ENCODE assay signal across 1 cellular context in the genomic region with DNA sequence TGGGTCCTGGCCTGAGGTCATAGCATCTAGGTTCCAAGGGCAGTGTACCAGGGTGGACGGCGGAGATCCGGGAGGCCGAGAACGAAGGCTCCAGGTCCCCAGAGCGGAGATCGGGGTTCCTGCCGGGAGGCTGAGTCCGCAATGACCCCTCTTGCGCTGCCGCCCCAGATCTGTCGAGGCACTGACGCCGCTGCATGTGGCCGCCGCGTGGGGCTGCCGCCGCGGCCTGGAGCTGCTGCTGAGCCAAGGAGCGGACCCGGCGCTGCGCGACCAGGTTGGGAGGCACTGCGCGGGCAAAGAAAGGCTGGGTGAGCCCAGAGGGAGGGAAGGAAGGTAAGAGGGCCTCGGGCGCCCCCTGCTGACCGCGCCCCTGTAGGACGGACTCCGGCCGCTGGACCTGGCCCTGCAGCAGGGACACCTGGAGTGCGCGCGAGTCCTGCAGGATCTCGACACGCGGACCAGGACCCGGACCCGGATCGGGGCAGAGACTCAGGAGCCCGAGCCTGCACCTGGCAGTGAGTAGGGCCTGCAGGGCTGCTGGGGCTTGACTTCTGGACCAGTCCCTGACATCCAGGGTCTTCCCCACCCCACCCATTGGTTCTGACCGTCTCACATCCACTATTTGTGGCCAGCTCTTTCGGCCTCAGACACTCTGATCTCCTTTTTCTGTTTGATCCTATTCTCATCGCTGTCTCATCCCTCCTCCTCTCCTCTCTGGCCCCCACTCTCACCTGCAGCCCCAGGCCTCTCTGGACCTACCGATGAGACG.
TF ChIP-seq lines count a peak whose summit lies in the region.

No MANE protein-coding gene starts in this region.

TF ChIP-seq in WTC11, 78 proteins besides CTCF, POLR2A, EP300 and RAD21 (continued from another document and continues in another):
- TF ChIP-seq, protein P1, sequence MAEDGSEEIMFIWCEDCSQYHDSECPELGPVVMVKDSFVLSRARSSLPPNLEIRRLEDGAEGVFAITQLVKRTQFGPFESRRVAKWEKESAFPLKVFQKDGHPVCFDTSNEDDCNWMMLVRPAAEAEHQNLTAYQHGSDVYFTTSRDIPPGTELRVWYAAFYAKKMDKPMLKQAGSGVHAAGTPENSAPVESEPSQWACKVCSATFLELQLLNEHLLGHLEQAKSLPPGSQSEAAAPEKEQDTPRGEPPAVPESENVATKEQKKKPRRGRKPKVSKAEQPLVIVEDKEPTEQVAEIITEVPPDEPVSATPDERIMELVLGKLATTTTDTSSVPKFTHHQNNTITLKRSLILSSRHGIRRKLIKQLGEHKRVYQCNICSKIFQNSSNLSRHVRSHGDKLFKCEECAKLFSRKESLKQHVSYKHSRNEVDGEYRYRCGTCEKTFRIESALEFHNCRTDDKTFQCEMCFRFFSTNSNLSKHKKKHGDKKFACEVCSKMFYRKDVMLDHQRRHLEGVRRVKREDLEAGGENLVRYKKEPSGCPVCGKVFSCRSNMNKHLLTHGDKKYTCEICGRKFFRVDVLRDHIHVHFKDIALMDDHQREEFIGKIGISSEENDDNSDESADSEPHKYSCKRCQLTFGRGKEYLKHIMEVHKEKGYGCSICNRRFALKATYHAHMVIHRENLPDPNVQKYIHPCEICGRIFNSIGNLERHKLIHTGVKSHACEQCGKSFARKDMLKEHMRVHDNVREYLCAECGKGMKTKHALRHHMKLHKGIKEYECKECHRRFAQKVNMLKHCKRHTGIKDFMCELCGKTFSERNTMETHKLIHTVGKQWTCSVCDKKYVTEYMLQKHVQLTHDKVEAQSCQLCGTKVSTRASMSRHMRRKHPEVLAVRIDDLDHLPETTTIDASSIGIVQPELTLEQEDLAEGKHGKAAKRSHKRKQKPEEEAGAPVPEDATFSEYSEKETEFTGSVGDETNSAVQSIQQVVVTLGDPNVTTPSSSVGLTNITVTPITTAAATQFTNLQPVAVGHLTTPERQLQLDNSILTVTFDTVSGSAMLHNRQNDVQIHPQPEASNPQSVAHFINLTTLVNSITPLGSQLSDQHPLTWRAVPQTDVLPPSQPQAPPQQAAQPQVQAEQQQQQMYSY (CRISPR knock-in tag; IDR thresholded peaks at IDR 0.05) = peak; percentile 62; the same call in 1 of the 2 replicates
- TF ChIP-seq ESRRA (CRISPR knock-in tag; IDR thresholded peaks at IDR 0.05; ENCODE audit: borderline replicate concordance) (peak; percentile 96; the same call in 1 of the 2 replicates), ZNF317 (CRISPR knock-in tag; IDR thresholded peaks at IDR 0.05; ENCODE audit: borderline replicate concordance, low read depth) (peak; percentile 62; the same call in 1 of the 2 replicates), ZNF416 (CRISPR knock-in tag; IDR thresholded peaks at IDR 0.05) (no peak), ZBTB21 (CRISPR knock-in tag; IDR thresholded peaks at IDR 0.05; ENCODE audit: borderline replicate concordance) (peak; percentile 90), KAT7 (CRISPR knock-in tag; IDR thresholded peaks at IDR 0.05; ENCODE audit: borderline replicate concordance) (peak; percentile 77; the same call in 1 of the 2 replicates), EMX1 (CRISPR knock-in tag; IDR thresholded peaks at IDR 0.05) (no peak), MYBL2 (CRISPR knock-in tag; IDR thresholded peaks at IDR 0.05) (peak; percentile 93), RELA (CRISPR knock-in tag; IDR thresholded peaks at IDR 0.05; ENCODE audit: borderline replicate concordance) (peak; percentile 95), TP53 (CRISPR knock-in tag; IDR thresholded peaks at IDR 0.05) (peak; percentile 98), JUN (CRISPR knock-in tag; IDR thresholded peaks at IDR 0.05) (peak; percentile 95), ELF4 (CRISPR knock-in tag; IDR thresholded peaks at IDR 0.05; ENCODE audit: low read depth) (peak; percentile 90; the same call in 1 of the 2 replicates), ZNF138 (CRISPR knock-in tag; conservative IDR thresholded peaks at IDR 0.05) (peak; percentile 97), SP1 (CRISPR knock-in tag; conservative IDR thresholded peaks at IDR 0.05) (peak; percentile 53), NR1H2 (CRISPR knock-in tag; IDR thresholded peaks at IDR 0.05) (peak; percentile 94), CBFB (CRISPR knock-in tag; IDR thresholded peaks at IDR 0.05; ENCODE audit: low read depth) (0 out of 2 replicates have a peak, but pooled peaks have one; percentile 64), NR2C2 (CRISPR knock-in tag; IDR thresholded peaks at IDR 0.05) (peak; percentile 84; the same call in 1 of the 2 replicates), IRF2 (CRISPR knock-in tag; IDR thresholded peaks at IDR 0.05; ENCODE audit: borderline replicate concordance, low read depth) (no peak), SMAD4 (CRISPR knock-in tag; IDR thresholded peaks at IDR 0.05) (peak; percentile 80; the same call in 1 of the 2 replicates), FOXK1 (CRISPR knock-in tag; IDR thresholded peaks at IDR 0.05) (peak; percentile 81; the same call in 1 of the 2 replicates), ZNF671 (CRISPR knock-in tag; IDR thresholded peaks at IDR 0.05) (no peak), NFYB (CRISPR knock-in tag; conservative IDR thresholded peaks at IDR 0.05; ENCODE audit: low read depth) (peak; percentile 52; the same call in 1 of the 2 replicates), OVOL2 (CRISPR knock-in tag; IDR thresholded peaks at IDR 0.05; ENCODE audit: borderline replicate concordance) (no peak), TCF7 (CRISPR knock-in tag; IDR thresholded peaks at IDR 0.05; ENCODE audit: low read depth) (peak; percentile 96), ZNF396 (CRISPR knock-in tag; IDR thresholded peaks at IDR 0.05; ENCODE audit: borderline replicate concordance) (no peak), NR3C1 (CRISPR knock-in tag; conservative IDR thresholded peaks at IDR 0.05; ENCODE audit: low read depth) (peak; percentile 78; the same call in 1 of the 2 replicates)
- TF ChIP-seq, protein P2, sequence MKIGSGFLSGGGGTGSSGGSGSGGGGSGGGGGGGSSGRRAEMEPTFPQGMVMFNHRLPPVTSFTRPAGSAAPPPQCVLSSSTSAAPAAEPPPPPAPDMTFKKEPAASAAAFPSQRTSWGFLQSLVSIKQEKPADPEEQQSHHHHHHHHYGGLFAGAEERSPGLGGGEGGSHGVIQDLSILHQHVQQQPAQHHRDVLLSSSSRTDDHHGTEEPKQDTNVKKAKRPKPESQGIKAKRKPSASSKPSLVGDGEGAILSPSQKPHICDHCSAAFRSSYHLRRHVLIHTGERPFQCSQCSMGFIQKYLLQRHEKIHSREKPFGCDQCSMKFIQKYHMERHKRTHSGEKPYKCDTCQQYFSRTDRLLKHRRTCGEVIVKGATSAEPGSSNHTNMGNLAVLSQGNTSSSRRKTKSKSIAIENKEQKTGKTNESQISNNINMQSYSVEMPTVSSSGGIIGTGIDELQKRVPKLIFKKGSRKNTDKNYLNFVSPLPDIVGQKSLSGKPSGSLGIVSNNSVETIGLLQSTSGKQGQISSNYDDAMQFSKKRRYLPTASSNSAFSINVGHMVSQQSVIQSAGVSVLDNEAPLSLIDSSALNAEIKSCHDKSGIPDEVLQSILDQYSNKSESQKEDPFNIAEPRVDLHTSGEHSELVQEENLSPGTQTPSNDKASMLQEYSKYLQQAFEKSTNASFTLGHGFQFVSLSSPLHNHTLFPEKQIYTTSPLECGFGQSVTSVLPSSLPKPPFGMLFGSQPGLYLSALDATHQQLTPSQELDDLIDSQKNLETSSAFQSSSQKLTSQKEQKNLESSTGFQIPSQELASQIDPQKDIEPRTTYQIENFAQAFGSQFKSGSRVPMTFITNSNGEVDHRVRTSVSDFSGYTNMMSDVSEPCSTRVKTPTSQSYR (CRISPR knock-in tag; IDR thresholded peaks at IDR 0.05) = peak; percentile 93
- TF ChIP-seq, protein P3, sequence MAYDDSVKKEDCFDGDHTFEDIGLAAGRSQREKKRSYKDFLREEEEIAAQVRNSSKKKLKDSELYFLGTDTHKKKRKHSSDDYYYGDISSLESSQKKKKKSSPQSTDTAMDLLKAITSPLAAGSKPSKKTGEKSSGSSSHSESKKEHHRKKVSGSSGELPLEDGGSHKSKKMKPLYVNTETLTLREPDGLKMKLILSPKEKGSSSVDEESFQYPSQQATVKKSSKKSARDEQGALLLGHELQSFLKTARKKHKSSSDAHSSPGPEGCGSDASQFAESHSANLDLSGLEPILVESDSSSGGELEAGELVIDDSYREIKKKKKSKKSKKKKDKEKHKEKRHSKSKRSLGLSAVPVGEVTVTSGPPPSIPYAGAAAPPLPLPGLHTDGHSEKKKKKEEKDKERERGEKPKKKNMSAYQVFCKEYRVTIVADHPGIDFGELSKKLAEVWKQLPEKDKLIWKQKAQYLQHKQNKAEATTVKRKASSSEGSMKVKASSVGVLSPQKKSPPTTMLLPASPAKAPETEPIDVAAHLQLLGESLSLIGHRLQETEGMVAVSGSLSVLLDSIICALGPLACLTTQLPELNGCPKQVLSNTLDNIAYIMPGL (CRISPR knock-in tag; IDR thresholded peaks at IDR 0.05) = peak; percentile 95; the same call in 1 of the 2 replicates
- TF ChIP-seq, protein P4, sequence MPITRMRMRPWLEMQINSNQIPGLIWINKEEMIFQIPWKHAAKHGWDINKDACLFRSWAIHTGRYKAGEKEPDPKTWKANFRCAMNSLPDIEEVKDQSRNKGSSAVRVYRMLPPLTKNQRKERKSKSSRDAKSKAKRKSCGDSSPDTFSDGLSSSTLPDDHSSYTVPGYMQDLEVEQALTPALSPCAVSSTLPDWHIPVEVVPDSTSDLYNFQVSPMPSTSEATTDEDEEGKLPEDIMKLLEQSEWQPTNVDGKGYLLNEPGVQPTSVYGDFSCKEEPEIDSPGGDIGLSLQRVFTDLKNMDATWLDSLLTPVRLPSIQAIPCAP (CRISPR knock-in tag; IDR thresholded peaks at IDR 0.05) = peak; percentile 82
- TF ChIP-seq, protein P5, sequence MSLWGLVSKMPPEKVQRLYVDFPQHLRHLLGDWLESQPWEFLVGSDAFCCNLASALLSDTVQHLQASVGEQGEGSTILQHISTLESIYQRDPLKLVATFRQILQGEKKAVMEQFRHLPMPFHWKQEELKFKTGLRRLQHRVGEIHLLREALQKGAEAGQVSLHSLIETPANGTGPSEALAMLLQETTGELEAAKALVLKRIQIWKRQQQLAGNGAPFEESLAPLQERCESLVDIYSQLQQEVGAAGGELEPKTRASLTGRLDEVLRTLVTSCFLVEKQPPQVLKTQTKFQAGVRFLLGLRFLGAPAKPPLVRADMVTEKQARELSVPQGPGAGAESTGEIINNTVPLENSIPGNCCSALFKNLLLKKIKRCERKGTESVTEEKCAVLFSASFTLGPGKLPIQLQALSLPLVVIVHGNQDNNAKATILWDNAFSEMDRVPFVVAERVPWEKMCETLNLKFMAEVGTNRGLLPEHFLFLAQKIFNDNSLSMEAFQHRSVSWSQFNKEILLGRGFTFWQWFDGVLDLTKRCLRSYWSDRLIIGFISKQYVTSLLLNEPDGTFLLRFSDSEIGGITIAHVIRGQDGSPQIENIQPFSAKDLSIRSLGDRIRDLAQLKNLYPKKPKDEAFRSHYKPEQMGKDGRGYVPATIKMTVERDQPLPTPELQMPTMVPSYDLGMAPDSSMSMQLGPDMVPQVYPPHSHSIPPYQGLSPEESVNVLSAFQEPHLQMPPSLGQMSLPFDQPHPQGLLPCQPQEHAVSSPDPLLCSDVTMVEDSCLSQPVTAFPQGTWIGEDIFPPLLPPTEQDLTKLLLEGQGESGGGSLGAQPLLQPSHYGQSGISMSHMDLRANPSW (CRISPR knock-in tag; conservative IDR thresholded peaks at IDR 0.05; ENCODE audit: low read depth) = no peak
- TF ChIP-seq, protein P6, sequence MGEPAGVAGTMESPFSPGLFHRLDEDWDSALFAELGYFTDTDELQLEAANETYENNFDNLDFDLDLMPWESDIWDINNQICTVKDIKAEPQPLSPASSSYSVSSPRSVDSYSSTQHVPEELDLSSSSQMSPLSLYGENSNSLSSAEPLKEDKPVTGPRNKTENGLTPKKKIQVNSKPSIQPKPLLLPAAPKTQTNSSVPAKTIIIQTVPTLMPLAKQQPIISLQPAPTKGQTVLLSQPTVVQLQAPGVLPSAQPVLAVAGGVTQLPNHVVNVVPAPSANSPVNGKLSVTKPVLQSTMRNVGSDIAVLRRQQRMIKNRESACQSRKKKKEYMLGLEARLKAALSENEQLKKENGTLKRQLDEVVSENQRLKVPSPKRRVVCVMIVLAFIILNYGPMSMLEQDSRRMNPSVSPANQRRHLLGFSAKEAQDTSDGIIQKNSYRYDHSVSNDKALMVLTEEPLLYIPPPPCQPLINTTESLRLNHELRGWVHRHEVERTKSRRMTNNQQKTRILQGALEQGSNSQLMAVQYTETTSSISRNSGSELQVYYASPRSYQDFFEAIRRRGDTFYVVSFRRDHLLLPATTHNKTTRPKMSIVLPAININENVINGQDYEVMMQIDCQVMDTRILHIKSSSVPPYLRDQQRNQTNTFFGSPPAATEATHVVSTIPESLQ (CRISPR knock-in tag; IDR thresholded peaks at IDR 0.05) = 0 out of 2 replicates have a peak, but pooled peaks have one; percentile 64
- TF ChIP-seq, protein P7, sequence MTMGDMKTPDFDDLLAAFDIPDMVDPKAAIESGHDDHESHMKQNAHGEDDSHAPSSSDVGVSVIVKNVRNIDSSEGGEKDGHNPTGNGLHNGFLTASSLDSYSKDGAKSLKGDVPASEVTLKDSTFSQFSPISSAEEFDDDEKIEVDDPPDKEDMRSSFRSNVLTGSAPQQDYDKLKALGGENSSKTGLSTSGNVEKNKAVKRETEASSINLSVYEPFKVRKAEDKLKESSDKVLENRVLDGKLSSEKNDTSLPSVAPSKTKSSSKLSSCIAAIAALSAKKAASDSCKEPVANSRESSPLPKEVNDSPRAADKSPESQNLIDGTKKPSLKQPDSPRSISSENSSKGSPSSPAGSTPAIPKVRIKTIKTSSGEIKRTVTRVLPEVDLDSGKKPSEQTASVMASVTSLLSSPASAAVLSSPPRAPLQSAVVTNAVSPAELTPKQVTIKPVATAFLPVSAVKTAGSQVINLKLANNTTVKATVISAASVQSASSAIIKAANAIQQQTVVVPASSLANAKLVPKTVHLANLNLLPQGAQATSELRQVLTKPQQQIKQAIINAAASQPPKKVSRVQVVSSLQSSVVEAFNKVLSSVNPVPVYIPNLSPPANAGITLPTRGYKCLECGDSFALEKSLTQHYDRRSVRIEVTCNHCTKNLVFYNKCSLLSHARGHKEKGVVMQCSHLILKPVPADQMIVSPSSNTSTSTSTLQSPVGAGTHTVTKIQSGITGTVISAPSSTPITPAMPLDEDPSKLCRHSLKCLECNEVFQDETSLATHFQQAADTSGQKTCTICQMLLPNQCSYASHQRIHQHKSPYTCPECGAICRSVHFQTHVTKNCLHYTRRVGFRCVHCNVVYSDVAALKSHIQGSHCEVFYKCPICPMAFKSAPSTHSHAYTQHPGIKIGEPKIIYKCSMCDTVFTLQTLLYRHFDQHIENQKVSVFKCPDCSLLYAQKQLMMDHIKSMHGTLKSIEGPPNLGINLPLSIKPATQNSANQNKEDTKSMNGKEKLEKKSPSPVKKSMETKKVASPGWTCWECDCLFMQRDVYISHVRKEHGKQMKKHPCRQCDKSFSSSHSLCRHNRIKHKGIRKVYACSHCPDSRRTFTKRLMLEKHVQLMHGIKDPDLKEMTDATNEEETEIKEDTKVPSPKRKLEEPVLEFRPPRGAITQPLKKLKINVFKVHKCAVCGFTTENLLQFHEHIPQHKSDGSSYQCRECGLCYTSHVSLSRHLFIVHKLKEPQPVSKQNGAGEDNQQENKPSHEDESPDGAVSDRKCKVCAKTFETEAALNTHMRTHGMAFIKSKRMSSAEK (CRISPR knock-in tag; IDR thresholded peaks at IDR 0.05; ENCODE audit: borderline replicate concordance) = no peak
- TF ChIP-seq, protein P8, sequence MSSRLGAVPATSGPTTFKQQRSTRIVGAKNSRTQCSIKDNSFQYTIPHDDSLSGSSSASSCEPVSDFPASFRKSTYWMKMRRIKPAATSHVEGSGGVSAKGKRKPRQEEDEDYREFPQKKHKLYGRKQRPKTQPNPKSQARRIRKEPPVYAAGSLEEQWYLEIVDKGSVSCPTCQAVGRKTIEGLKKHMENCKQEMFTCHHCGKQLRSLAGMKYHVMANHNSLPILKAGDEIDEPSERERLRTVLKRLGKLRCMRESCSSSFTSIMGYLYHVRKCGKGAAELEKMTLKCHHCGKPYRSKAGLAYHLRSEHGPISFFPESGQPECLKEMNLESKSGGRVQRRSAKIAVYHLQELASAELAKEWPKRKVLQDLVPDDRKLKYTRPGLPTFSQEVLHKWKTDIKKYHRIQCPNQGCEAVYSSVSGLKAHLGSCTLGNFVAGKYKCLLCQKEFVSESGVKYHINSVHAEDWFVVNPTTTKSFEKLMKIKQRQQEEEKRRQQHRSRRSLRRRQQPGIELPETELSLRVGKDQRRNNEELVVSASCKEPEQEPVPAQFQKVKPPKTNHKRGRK (CRISPR knock-in tag; IDR thresholded peaks at IDR 0.05; ENCODE audit: borderline replicate concordance) = no peak
